ENCODE assay signal across 1 cellular context in genomic region chr1:110645962-110646735, GRCh38.
TF ChIP-seq lines count a peak whose summit lies in the region.

No MANE protein-coding gene starts in this region.

TF ChIP-seq in K562, 482 proteins besides CTCF, POLR2A, EP300 and RAD21:
- no peak for TF ChIP-seq TFAM (CRISPR knock-in tag; conservative IDR thresholded peaks at IDR 0.05)
- peak; percentile 68 for TF ChIP-seq TFE3 (CRISPR knock-in tag; IDR thresholded peaks at IDR 0.05)
- TF ChIP-seq ZNF274 (IDR thresholded peaks at IDR 0.05; ENCODE audit: borderline replicate concordance, low read depth, low read length), result no peak
